In genomic region chr6:116511424-116512131, GRCh38 we compare ENCODE assay signal across 8 cellular contexts. TPM values are rescaled to one million over a fixed set of nuclear protein-coding genes. Genes with fewer than 3 reads are reported as not detected.
A peak's percentile ranks its signal among the peaks of the same experiment; 100 is the strongest.
DNase-seq lines count a peak whose midpoint lies in the region; ATAC-seq and TF ChIP-seq lines count a peak whose summit lies in the region.

Gene CALHM5 (plus strand): TSS chr6:116511639. CDS start chr6:116511697, 58 bp downstream.

- H3K4me3 Mint-ChIP-seq in neural progenitor cell, result peak within 1 kb of the TSS; percentile 71

- peaks cover 27% of the 10 kb centered on the region for H3K4me1 Mint-ChIP-seq in neural progenitor cell

- intact Hi-C loops in esophagus squamous epithelium (cut with DNase I), result no loop called here

- H3K27me3 ChIP-seq in Peyer's patch (no peaks in the 10 kb centered on the region), esophagus squamous epithelium (no peaks in the 10 kb centered on the region), neural progenitor cell (no peaks in the 10 kb centered on the region)

- no peaks in the 10 kb centered on the region for H3K79me2 ChIP-seq in neural progenitor cell (ENCODE audit: low read depth)

- H3K4me3 ChIP-seq in Peyer's patch (peak within 1 kb of the TSS; percentile 9 to 38 (median 15)), esophagus squamous epithelium (peak within 1 kb of the TSS; percentile 12 to 60 (median 42)), neural progenitor cell (no peak within 1 kb of the TSS)

- no peak within 1 kb of the TSS for H3K9ac ChIP-seq in neural progenitor cell

- peak within 1 kb of the TSS; percentile 84 for H2AFZ ChIP-seq in neural progenitor cell (replicated peaks)

- peaks cover 5% of the 10 kb centered on the region for H3F3A ChIP-seq in neural progenitor cell (ENCODE audit: low read depth)

- peak; percentile 20 for TF ChIP-seq CTCF in GM13977 (IDR thresholded peaks at IDR 0.05; ENCODE audit: extremely low read depth, insufficient read depth, missing control alignments)
- TF ChIP-seq CTCF in Peyer's patch (IDR thresholded peaks at IDR 0.05), result peak in 5 of 6 experiments; percentile 36 to 56 (median 54)
- TF ChIP-seq CTCF in esophagus squamous epithelium (IDR thresholded peaks at IDR 0.05), result peak; percentile 8 to 77 (median 60)
- TF ChIP-seq CTCF in neural progenitor cell (IDR thresholded peaks at IDR 0.05), result peak; percentile 53

- in situ Hi-C loops in GM13977 (cut with MboI; ENCODE audit: low pct_unique_long_range_greater_than_20kb, low sequenced_read_pairs, unreplicated experiment) (no loop called here), KBM-7 (cut with MboI; ENCODE audit: low pct_unique_long_range_greater_than_20kb, low sequenced_read_pairs) (no loop called here)

- peak within 1 kb of the TSS; percentile 50 to 86 (median 61) for H3K27ac ChIP-seq in Peyer's patch
- peak within 1 kb of the TSS; percentile 61 to 89 (median 84) for H3K27ac ChIP-seq in esophagus squamous epithelium
- no peak within 1 kb of the TSS for H3K27ac ChIP-seq in neural progenitor cell

- WGBS in esophagus squamous epithelium, 2 donors, result 53 to 56% methylated on average over 9 to 10 of the region's 10 CpGs

- peaks cover 10% of the 10 kb centered on the region for H3K36me3 Mint-ChIP-seq in neural progenitor cell

- H3K36me3 ChIP-seq in Peyer's patch, result no peaks in the 10 kb centered on the region
- H3K36me3 ChIP-seq in esophagus squamous epithelium, result no peaks in the 10 kb centered on the region
- no peaks in the 10 kb centered on the region for H3K36me3 ChIP-seq in neural progenitor cell

- no peak for ATAC-seq in GM18505 (IDR thresholded peaks at IDR 0.05; ENCODE audit: unreplicated experiment)

- peaks cover 25% of the 10 kb centered on the region for H3K9me3 Mint-ChIP-seq in neural progenitor cell

- H3K9me3 ChIP-seq in Peyer's patch, result no peaks in the 10 kb centered on the region
- no peaks in the 10 kb centered on the region for H3K9me3 ChIP-seq in esophagus squamous epithelium
- H3K9me3 ChIP-seq in neural progenitor cell (ENCODE audit: low read depth), result no peaks in the 10 kb centered on the region

- no peaks in the 10 kb centered on the region for H4K20me1 ChIP-seq in neural progenitor cell (ENCODE audit: low read depth)

- peak within 1 kb of the TSS; percentile 88 for H3K27ac Mint-ChIP-seq in neural progenitor cell

- peaks cover 0 to 7% (median 0%) of the 10 kb centered on the region in 4 donors for H3K4me1 ChIP-seq in Peyer's patch
- peaks cover 0 to 10% (median 0%) of the 10 kb centered on the region in 3 donors for H3K4me1 ChIP-seq in esophagus squamous epithelium
- H3K4me1 ChIP-seq in neural progenitor cell, result no peaks in the 10 kb centered on the region

- H3K27me3 Mint-ChIP-seq in neural progenitor cell (ENCODE audit: insufficient read depth, low read depth), result peaks cover 4% of the 10 kb centered on the region

- no peak for TF ChIP-seq POLR2A in Peyer's patch (IDR thresholded peaks at IDR 0.05)
- peak in 1 of 4 donors; percentile 39 for TF ChIP-seq POLR2A in esophagus squamous epithelium (IDR thresholded peaks at IDR 0.05)
- TF ChIP-seq POLR2A in GM18505 (IDR thresholded peaks at IDR 0.05; ENCODE audit: borderline replicate concordance, extremely low read depth, insufficient read depth, insufficient read length), result no peak

- no peak for DNase-seq in GM13977 (ENCODE audit: low spot score)
- DNase-seq in Peyer's patch, result no peak
- DNase-seq in esophagus squamous epithelium (lab: John Stamatoyannopoulos, UW), result no peak
- peak; percentile 48 for DNase-seq in neural progenitor cell (ENCODE audit: low spot score)
- no peak for DNase-seq in middle frontal gyrus (ENCODE audit: extremely low spot score, low spot score)
- DNase-seq in KBM-7, result no peak
- no peak for DNase-seq in anterior cingulate cortex (lab: John Stamatoyannopoulos, UW)

- peak within 1 kb of the TSS; percentile 39 for H3K4me2 ChIP-seq in neural progenitor cell

RNA-seq across cellular contexts. Expression of gene CALHM5, which starts in this region (rescaled TPM):
- total RNA-seq in Peyer's patch, result under 1 TPM in 3 of 4 donors, not detected in 1; 0.09 to 0.80 (median 0.53) TPM
- 1 to 10 TPM in 1 of 4 donors, under 1 TPM in 3; 0.04 to 1.7 (median 0.56) TPM for total RNA-seq in esophagus squamous epithelium
- total RNA-seq in neural progenitor cell (ENCODE audit: low replicate concordance), result 0.07 and 0.09 TPM in 2 replicates

Comparison
In these comparisons a context has a peak if more than half of its experiments do, and no peak if none do; other contexts are left out.
1. Peak in DNase-seq and H3K4me2 ChIP-seq in neural progenitor cell; RNA of the gene not detected or under 1 TPM.